In genomic region chr7:70614237-70614984, GRCh38 we compare ENCODE assay signal across 9 cellular contexts.
A peak's percentile ranks its signal among the peaks of the same experiment; 100 is the strongest.
DNase-seq lines count a peak whose midpoint lies in the region; ATAC-seq and TF ChIP-seq lines count a peak whose summit lies in the region.
"Had no signal": no experiment of that assay in that cellular context is flagged by ENCODE, and none has a peak within 500 bp of the region (broad histone marks: within the 10 kb centered on the region; RNA-seq: fewer than 3 reads in every experiment).

No MANE protein-coding gene starts in this region.

- no peaks in the 10 kb centered on the region for H3K9me3 Mint-ChIP-seq in IgD-negative memory B cell

- CTCF ChIA-PET in SK-N-SH (lab: Yijun Ruan, JAX) = interaction anchor here (0.7 to 1.4 kb wide), 4 partner anchors 30 to 1422 kb away, joined by 3 to 4 read pairs (median 3); no protein-coding TSS in a partner anchor

- WGBS in SK-N-SH (ENCODE audit: low lambda C conversion rate) = 9% methylated on average over 12 of the region's 12 CpGs
- WGBS in heart left ventricle, 4 donors = 12 to 21% (median 13%) methylated on average over 9 to 12 of the region's 12 CpGs

- H3K79me2 ChIP-seq in SK-N-SH (ENCODE audit: insufficient read depth) = no peaks in the 10 kb centered on the region

- in situ Hi-C loops in gastrocnemius medialis (cut with MboI; ENCODE audit: low sequenced_read_pairs in 4 of 4) = no loop called here

- no peak for TF ChIP-seq POLR2A in heart left ventricle (IDR thresholded peaks at IDR 0.05)
- no peak for TF ChIP-seq POLR2A in gastrocnemius medialis (IDR thresholded peaks at IDR 0.05)

- peak overlapping the region in 2 of 3 donors; percentile 6 to 25 for H3K27ac Mint-ChIP-seq in IgD-negative memory B cell
- H3K27ac Mint-ChIP-seq: CD4-positive, CD25-positive, alpha-beta regulatory T cell had no signal

- H3K27me3 Mint-ChIP-seq in IgD-negative memory B cell = no peaks in the 10 kb centered on the region

- peak overlapping the region; percentile 68 for H3K4me2 ChIP-seq in SK-N-SH

- TF ChIP-seq RAD21 in SK-N-SH (IDR thresholded peaks at IDR 0.05; ENCODE audit: low read length) = peak; percentile 18

- H3K4me1 ChIP-seq in SK-N-SH (ENCODE audit: control insufficient read depth in 1 of 2, insufficient read depth in 2 of 2, low read depth in 1 of 2, low read length in 1 of 2) (peaks cover 0 to 40% of the 10 kb centered on the region in 2 experiments; a peak in 3 of 4 replicates), heart left ventricle (peaks cover 0 to 17% (median 10%) of the 10 kb centered on the region in 12 donors), gastrocnemius medialis (peaks cover 12% of the 10 kb centered on the region in 2 donors)

- H4K20me1 ChIP-seq in SK-N-SH (ENCODE audit: insufficient read depth) = no peaks in the 10 kb centered on the region

- H3K36me3 ChIP-seq in SK-N-SH (replicated peaks in 1 of 2; ENCODE audit: control insufficient read depth in 1 of 2, insufficient read depth in 2 of 2, low read length in 1 of 2) (no peaks in the 10 kb centered on the region), heart left ventricle (no peaks in the 10 kb centered on the region), gastrocnemius medialis (no peaks in the 10 kb centered on the region)

- peaks cover 4% of the 10 kb centered on the region for H3F3A ChIP-seq in SK-N-SH (replicated peaks; ENCODE audit: insufficient read depth)

- H3K4me3 Mint-ChIP-seq in IgD-negative memory B cell = no peak overlapping the region
- H3K4me3 Mint-ChIP-seq: CD4-positive, CD25-positive, alpha-beta regulatory T cell had no signal

- peak; percentile 84 for DNase-seq in AG20443 (ENCODE audit: low spot score)
- peak; percentile 91 for DNase-seq in SK-N-SH
- peak; percentile 75 to 89 (median 87) for DNase-seq in heart left ventricle
- DNase-seq in gastrocnemius medialis = peak; percentile 45 to 79
- no peak for DNase-seq in activated T-cell treated with anti-CD3 and anti-CD28 coated beads, Interleukin-2, amount 50 U/mL, for 48 hours
- DNase-seq in NCI-H526 treated with DMSO at 0.1 percent for 48 hours (lab: John Stamatoyannopoulos, UW) = no peak
- DNase-seq: CD4-positive, CD25-positive, alpha-beta regulatory T cell had no signal

- H3K36me3 Mint-ChIP-seq in IgD-negative memory B cell = no peaks in the 10 kb centered on the region
- H3K36me3 Mint-ChIP-seq: CD4-positive, CD25-positive, alpha-beta regulatory T cell had no signal

- POLR2A ChIA-PET in SK-N-SH (lab: Yijun Ruan, JAX) = interaction anchor here (0.8 to 1.7 kb wide), 4 partner anchors 15 to 81 kb away, joined by 3 to 6 read pairs (median 4); no protein-coding TSS in a partner anchor

- TF ChIP-seq CTCF in SK-N-SH (IDR thresholded peaks at IDR 0.05) = no peak
- no peak for TF ChIP-seq CTCF in heart left ventricle (IDR thresholded peaks at IDR 0.05)
- no peak for TF ChIP-seq CTCF in gastrocnemius medialis (IDR thresholded peaks at IDR 0.05 in 4 of 5, conservative IDR thresholded peaks at IDR 0.05 in 1 of 5)

- peaks cover 2 to 8% (median 2%) of the 10 kb centered on the region in 3 donors for H3K4me1 Mint-ChIP-seq in IgD-negative memory B cell
- H3K4me1 Mint-ChIP-seq: CD4-positive, CD25-positive, alpha-beta regulatory T cell had no signal

- ATAC-seq in heart left ventricle (peak; percentile 95 to 97 (median 96)), gastrocnemius medialis (peak; percentile 77 to 83), GM19324 (IDR thresholded peaks at IDR 0.05; ENCODE audit: low FRiP score, unreplicated experiment) (no peak)

- peak overlapping the region; percentile 14; the same call in 1 of the 2 replicates for H2AFZ ChIP-seq in SK-N-SH (ENCODE audit: low read depth)

- no peaks in the 10 kb centered on the region for H3K9me2 ChIP-seq in SK-N-SH

- intact Hi-C loops in heart left ventricle (cut with DNase I) (loop anchor here in 1 of 10 donors (10.0 kb wide), 1 partner anchor 80 kb away; no protein-coding TSS in a partner anchor), gastrocnemius medialis (cut with DNase I; ENCODE audit: low total_unique reads) (loop anchor here (5.0 kb wide), 1 partner anchor 43 kb away; no protein-coding TSS in a partner anchor)

- no peaks in the 10 kb centered on the region for H3K9me3 ChIP-seq in SK-N-SH
- H3K9me3 ChIP-seq in heart left ventricle = no peaks in the 10 kb centered on the region
- H3K9me3 ChIP-seq in gastrocnemius medialis = no peaks in the 10 kb centered on the region

- H3K9ac ChIP-seq in SK-N-SH = peak overlapping the region; percentile 7; the same call in 1 of the 2 replicates

- H3K4me3 ChIP-seq in SK-N-SH (ENCODE audit: low read depth in 2 of 2, low read length in 1 of 2) = peak overlapping the region; percentile 20 to 24; a peak in 3 of 4 replicates
- H3K4me3 ChIP-seq in heart left ventricle = no peak overlapping the region
- H3K4me3 ChIP-seq in gastrocnemius medialis = no peak overlapping the region

- TF ChIP-seq EP300 in SK-N-SH (IDR thresholded peaks at IDR 0.05; ENCODE audit: borderline replicate concordance in 1 of 2, low read depth in 1 of 2, low read length in 1 of 2) = peak; percentile 71 to 75; a peak in 3 of 4 replicates

- no peaks in the 10 kb centered on the region for H3K27me3 ChIP-seq in SK-N-SH (ENCODE audit: insufficient read depth)
- H3K27me3 ChIP-seq in heart left ventricle = no peaks in the 10 kb centered on the region
- no peaks in the 10 kb centered on the region for H3K27me3 ChIP-seq in gastrocnemius medialis

- H3K27ac ChIP-seq in SK-N-SH (ENCODE audit: low read depth in 2 of 2, low read length in 1 of 2) (peak overlapping the region; percentile 54 to 91), heart left ventricle (peak overlapping the region in 5 of 12 donors; percentile 4 to 44 (median 11)), gastrocnemius medialis (peak overlapping the region in 3 of 4 donors; percentile 0 to 50 (median 2))

TF ChIP-seq in SK-N-SH, 30 proteins besides CTCF, POLR2A, EP300 and RAD21 (continues in another document):
- TF ChIP-seq TEAD4 (IDR thresholded peaks at IDR 0.05; ENCODE audit: borderline replicate concordance, insufficient read depth) (0 out of 2 replicates have a peak, but pooled peaks have one; percentile 43), FOSL2 (IDR thresholded peaks at IDR 0.05; ENCODE audit: borderline replicate concordance, low read depth) (peak; percentile 31; the same call in 1 of the 2 replicates), MEF2A (IDR thresholded peaks at IDR 0.05; ENCODE audit: borderline replicate concordance, low read depth) (no peak), RXRA (IDR thresholded peaks at IDR 0.05; ENCODE audit: borderline replicate concordance, low read depth) (no peak; the same call in 1 of the 2 replicates), MXI1 (IDR thresholded peaks at IDR 0.05; ENCODE audit: low read depth, low read length) (peak; percentile 97), PBX3 (IDR thresholded peaks at IDR 0.05) (peak; percentile 80), REST (IDR thresholded peaks at IDR 0.05; ENCODE audit: low read depth, low read length) (no peak), POLR2AphosphoS5 (IDR thresholded peaks at IDR 0.05; ENCODE audit: low read depth, low read length) (peak; percentile 23; the same call in 1 of the 2 replicates), MAX (IDR thresholded peaks at IDR 0.05; ENCODE audit: low read depth) (peak; percentile 80; the same call in 1 of the 2 replicates), EZH2phosphoT487 (IDR thresholded peaks at IDR 0.05; ENCODE audit: borderline replicate concordance, low read depth) (no peak), YY1 (IDR thresholded peaks at IDR 0.05; ENCODE audit: low read depth) (no peak), USF2 (IDR thresholded peaks at IDR 0.05; ENCODE audit: borderline replicate concordance, low read depth, low read length) (no peak)

Comparison
In these comparisons a context has a peak if more than half of its experiments do, and no peak if none do; other contexts are left out.
1. DNase-seq: peak in AG20443 (single experiment), SK-N-SH (single experiment), heart left ventricle (5 of 5) and gastrocnemius medialis (2 of 2); none in activated T-cell treated with anti-CD3 and anti-CD28 coated beads, Interleukin-2, amount 50 U/mL, for 48 hours (0 of 2) and NCI-H526 treated with DMSO at 0.1 percent for 48 hours (single experiment).
2. H3K4me3 ChIP-seq: peak in SK-N-SH (2 of 2); none in heart left ventricle (0 of 12) and gastrocnemius medialis (0 of 4).